1 cellular context compared by ENCODE assay signal in the genomic region with DNA sequence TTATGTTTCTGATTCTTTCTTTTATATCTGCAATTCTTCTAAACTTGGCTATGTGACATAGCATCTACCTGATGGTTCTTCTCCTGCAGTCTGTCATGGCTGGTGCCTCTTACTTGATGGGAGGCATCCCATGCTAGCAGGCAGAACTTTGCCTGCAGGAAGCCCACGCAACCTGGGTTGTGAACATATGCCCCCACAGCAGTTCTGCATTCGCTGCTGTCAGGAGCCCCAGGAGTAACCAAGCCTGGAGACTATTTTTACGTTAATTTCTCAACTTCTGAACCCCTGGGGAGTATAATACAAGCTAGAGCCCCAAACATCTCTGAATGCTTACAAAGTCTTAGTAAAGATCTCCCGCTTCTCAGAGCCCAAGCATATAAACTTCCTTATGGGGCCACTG.
TF ChIP-seq lines count a peak whose summit lies in the region.

No MANE protein-coding gene starts in this region.

TF ChIP-seq in HepG2, 621 proteins besides CTCF, POLR2A, EP300 and RAD21:
- no peak for TF ChIP-seq PAF1 (CRISPR knock-in tag; IDR thresholded peaks at IDR 0.05)
- no peak for TF ChIP-seq ZSCAN12 (CRISPR knock-in tag; IDR thresholded peaks at IDR 0.05)
- no peak for TF ChIP-seq RFX1 (IDR thresholded peaks at IDR 0.05)
- TF ChIP-seq, protein P1, sequence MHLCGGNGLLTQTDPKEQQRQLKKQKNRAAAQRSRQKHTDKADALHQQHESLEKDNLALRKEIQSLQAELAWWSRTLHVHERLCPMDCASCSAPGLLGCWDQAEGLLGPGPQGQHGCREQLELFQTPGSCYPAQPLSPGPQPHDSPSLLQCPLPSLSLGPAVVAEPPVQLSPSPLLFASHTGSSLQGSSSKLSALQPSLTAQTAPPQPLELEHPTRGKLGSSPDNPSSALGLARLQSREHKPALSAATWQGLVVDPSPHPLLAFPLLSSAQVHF (CRISPR knock-in tag; IDR thresholded peaks at IDR 0.05) = no peak
- TF ChIP-seq ETV6 (CRISPR knock-in tag; conservative IDR thresholded peaks at IDR 0.05) = no peak
- TF ChIP-seq XBP1 (CRISPR knock-in tag; IDR thresholded peaks at IDR 0.05) = no peak
- TF ChIP-seq PPARG (CRISPR knock-in tag; conservative IDR thresholded peaks at IDR 0.05) = no peak
- TF ChIP-seq CHD2 (IDR thresholded peaks at IDR 0.05; ENCODE audit: low read depth, low read length) = no peak
- TF ChIP-seq, protein P2, sequence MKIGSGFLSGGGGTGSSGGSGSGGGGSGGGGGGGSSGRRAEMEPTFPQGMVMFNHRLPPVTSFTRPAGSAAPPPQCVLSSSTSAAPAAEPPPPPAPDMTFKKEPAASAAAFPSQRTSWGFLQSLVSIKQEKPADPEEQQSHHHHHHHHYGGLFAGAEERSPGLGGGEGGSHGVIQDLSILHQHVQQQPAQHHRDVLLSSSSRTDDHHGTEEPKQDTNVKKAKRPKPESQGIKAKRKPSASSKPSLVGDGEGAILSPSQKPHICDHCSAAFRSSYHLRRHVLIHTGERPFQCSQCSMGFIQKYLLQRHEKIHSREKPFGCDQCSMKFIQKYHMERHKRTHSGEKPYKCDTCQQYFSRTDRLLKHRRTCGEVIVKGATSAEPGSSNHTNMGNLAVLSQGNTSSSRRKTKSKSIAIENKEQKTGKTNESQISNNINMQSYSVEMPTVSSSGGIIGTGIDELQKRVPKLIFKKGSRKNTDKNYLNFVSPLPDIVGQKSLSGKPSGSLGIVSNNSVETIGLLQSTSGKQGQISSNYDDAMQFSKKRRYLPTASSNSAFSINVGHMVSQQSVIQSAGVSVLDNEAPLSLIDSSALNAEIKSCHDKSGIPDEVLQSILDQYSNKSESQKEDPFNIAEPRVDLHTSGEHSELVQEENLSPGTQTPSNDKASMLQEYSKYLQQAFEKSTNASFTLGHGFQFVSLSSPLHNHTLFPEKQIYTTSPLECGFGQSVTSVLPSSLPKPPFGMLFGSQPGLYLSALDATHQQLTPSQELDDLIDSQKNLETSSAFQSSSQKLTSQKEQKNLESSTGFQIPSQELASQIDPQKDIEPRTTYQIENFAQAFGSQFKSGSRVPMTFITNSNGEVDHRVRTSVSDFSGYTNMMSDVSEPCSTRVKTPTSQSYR (CRISPR knock-in tag; IDR thresholded peaks at IDR 0.05; ENCODE audit: borderline replicate concordance) = no peak
- TF ChIP-seq ZNF292 (CRISPR knock-in tag; IDR thresholded peaks at IDR 0.05; ENCODE audit: borderline replicate concordance, low read depth) = no peak
- no peak for TF ChIP-seq ZNF788 (CRISPR knock-in tag; IDR thresholded peaks at IDR 0.05; ENCODE audit: borderline replicate concordance)
- TF ChIP-seq NR1H2 (CRISPR knock-in tag; IDR thresholded peaks at IDR 0.05; ENCODE audit: borderline replicate concordance, low read depth) = no peak
- TF ChIP-seq SSRP1 (CRISPR knock-in tag; IDR thresholded peaks at IDR 0.05) = no peak
- TF ChIP-seq ZNF567 (CRISPR knock-in tag; IDR thresholded peaks at IDR 0.05; ENCODE audit: borderline replicate concordance) = no peak
